In genomic region chr4:105659190-105659589, GRCh38 we compare ENCODE assay signal across 36 cellular contexts.
"Had no signal": no experiment of that assay in that cellular context is flagged by ENCODE, and none has a peak within 500 bp of the region (broad histone marks: within the 10 kb centered on the region; RNA-seq: fewer than 3 reads in every experiment).

No MANE protein-coding gene starts in this region.

- H3K36me3 Mint-ChIP-seq: activated CD4-positive, alpha-beta memory T cell treated with anti-CD3 and anti-CD28 coated beads for 36 hours; activated CD8-positive, alpha-beta memory T cell treated with anti-CD3 and anti-CD28 coated beads, Interleukin-2, amount 10 ng/mL, durations not matched to agents 7 days and 5 days; activated naive CD4-positive, alpha-beta T cell treated with anti-CD3 and anti-CD28 coated beads, Interleukin-2, amount 50 U/mL, for 24 hours; activated naive CD8-positive, alpha-beta T cell treated with anti-CD3 and anti-CD28 coated beads for 36 hours had no signal

- DNase-seq: activated CD4-positive, alpha-beta memory T cell treated with anti-CD3 and anti-CD28 coated beads for 36 hours; activated CD4-positive, alpha-beta T cell treated with anti-CD3 and anti-CD28 coated beads for 36 hours; activated CD4-positive, alpha-beta T cell treated with anti-CD3 and anti-CD28 coated beads, Interleukin-2, amount 10 ng/mL, durations not matched to agents 24 days and 14 days; activated CD4-positive, CD25-positive, alpha-beta regulatory T cell; activated CD4-positive, CD25-positive, alpha-beta regulatory T cell treated with anti-CD3 and anti-CD28 coated beads, Interleukin-2, amount 50 U/mL, for 72 hours; activated CD8-positive, alpha-beta memory T cell treated with anti-CD3 and anti-CD28 coated beads, Interleukin-2, amount 10 ng/mL, durations not matched to agents 7 days and 5 days; activated CD8-positive, alpha-beta memory T cell treated with anti-CD3 and anti-CD28 coated beads, Interleukin-2, amount 50 U/mL, for 4 hours; activated CD8-positive, alpha-beta T cell treated with anti-CD3 and anti-CD28 coated beads, Interleukin-2, amount 10 ng/mL, durations not matched to agents 7 days and 5 days; activated effector memory CD4-positive, alpha-beta T cell treated with anti-CD3 and anti-CD28 coated beads, Interleukin-2, amount 50 U/mL, for 16 hours; activated naive CD4-positive, alpha-beta T cell treated with anti-CD3 and anti-CD28 coated beads for 36 hours; activated naive CD8-positive, alpha-beta T cell treated with anti-CD3 and anti-CD28 coated beads for 36 hours; activated naive CD8-positive, alpha-beta T cell treated with anti-CD3 and anti-CD28 coated beads, Interleukin-2, amount 50 U/mL, for 24 hours; activated T-cell treated with anti-CD3 and anti-CD28 coated beads, Interleukin-2, amount 50 U/mL, for 1 hour; activated T-cell treated with anti-CD3 and anti-CD28 coated beads, Interleukin-2, amount 50 U/mL, for 48 hours; adrenal gland; amygdala; aorta; body of pancreas; central memory CD4-positive, alpha-beta T cell; cerebellar nuclear complex; colonic mucosa; effector CD8-positive, alpha-beta T cell; foreskin fibroblast; head of caudate nucleus; T-helper 1 cell; T-helper 17 cell; T1000 had no signal

- H3K27me3 ChIP-seq: adrenal gland, body of pancreas, colonic mucosa had no signal

- H3K4me1 Mint-ChIP-seq: activated CD4-positive, alpha-beta T cell treated with anti-CD3 and anti-CD28 coated beads for 36 hours; activated CD4-positive, alpha-beta T cell treated with anti-CD3 and anti-CD28 coated beads, Interleukin-2, amount 10 ng/mL, durations not matched to agents 24 days and 14 days; activated naive CD4-positive, alpha-beta T cell treated with anti-CD3 and anti-CD28 coated beads, Interleukin-2, amount 50 U/mL, for 24 hours; activated naive CD8-positive, alpha-beta T cell treated with anti-CD3 and anti-CD28 coated beads for 36 hours; activated naive CD8-positive, alpha-beta T cell treated with anti-CD3 and anti-CD28 coated beads, Interleukin-2, amount 50 U/mL, for 24 hours; T-helper 17 cell had no signal

- H3K27ac Mint-ChIP-seq: activated CD4-positive, alpha-beta memory T cell treated with anti-CD3 and anti-CD28 coated beads for 36 hours; activated CD4-positive, alpha-beta T cell treated with anti-CD3 and anti-CD28 coated beads for 36 hours; activated CD4-positive, alpha-beta T cell treated with anti-CD3 and anti-CD28 coated beads, Interleukin-2, amount 10 ng/mL, durations not matched to agents 24 days and 14 days; activated CD8-positive, alpha-beta memory T cell treated with anti-CD3 and anti-CD28 coated beads, Interleukin-2, amount 10 ng/mL, durations not matched to agents 7 days and 5 days; activated CD8-positive, alpha-beta T cell treated with anti-CD3 and anti-CD28 coated beads, Interleukin-2, amount 10 ng/mL, durations not matched to agents 7 days and 5 days; activated naive CD4-positive, alpha-beta T cell treated with anti-CD3 and anti-CD28 coated beads for 36 hours; activated naive CD4-positive, alpha-beta T cell treated with anti-CD3 and anti-CD28 coated beads, Interleukin-2, amount 50 U/mL, for 24 hours; activated naive CD8-positive, alpha-beta T cell treated with anti-CD3 and anti-CD28 coated beads for 36 hours; activated naive CD8-positive, alpha-beta T cell treated with anti-CD3 and anti-CD28 coated beads, Interleukin-2, amount 50 U/mL, for 24 hours; activated T-helper 1 cell treated with anti-CD3 and anti-CD28 coated beads, Interleukin-12 subunit alpha, Interleukin-12 subunit beta, Interleukin-2, Interleukin-4 antibody, amounts not matched to agents 30 ng/mL and 10 ng/mL and 1 ng/mL, durations not matched to agents 14 hours and 24 hours and 36 hours; activated T-helper 2 cell treated with anti-CD3 and anti-CD28 coated beads, Interferon-gamma antibody, Interleukin-2, Interleukin-4, amounts not matched to agents 10 μg/mL and 5 μg/mL and 100 μg/mL, durations not matched to agents 14 hours and 24 hours and 36 hours; T-helper 17 cell; T-helper 2 cell treated with Interferon-gamma antibody and Interleukin-4, amounts not matched to agents 5 μg/mL and 100 μg/mL, for 36 hours had no signal

- H3K4me3 ChIP-seq: adrenal gland, body of pancreas, cardiac muscle cell, colonic mucosa had no signal

- H3K27ac ChIP-seq: adrenal gland, body of pancreas, cardiac muscle cell, colonic mucosa, epithelial cell of prostate had no signal

- H3K4me1 ChIP-seq: adrenal gland, body of pancreas, colonic mucosa had no signal

- H3K36me3 ChIP-seq: adrenal gland, cardiac muscle cell, colonic mucosa had no signal

- H3K4me3 Mint-ChIP-seq: activated CD4-positive, alpha-beta memory T cell treated with anti-CD3 and anti-CD28 coated beads for 36 hours; activated CD4-positive, alpha-beta T cell treated with anti-CD3 and anti-CD28 coated beads for 36 hours; activated CD4-positive, alpha-beta T cell treated with anti-CD3 and anti-CD28 coated beads, Interleukin-2, amount 10 ng/mL, durations not matched to agents 24 days and 14 days; activated CD8-positive, alpha-beta memory T cell treated with anti-CD3 and anti-CD28 coated beads, Interleukin-2, amount 10 ng/mL, durations not matched to agents 7 days and 5 days; activated CD8-positive, alpha-beta T cell treated with anti-CD3 and anti-CD28 coated beads, Interleukin-2, amount 10 ng/mL, durations not matched to agents 7 days and 5 days; activated naive CD4-positive, alpha-beta T cell treated with anti-CD3 and anti-CD28 coated beads for 36 hours; activated naive CD4-positive, alpha-beta T cell treated with anti-CD3 and anti-CD28 coated beads, Interleukin-2, amount 50 U/mL, for 24 hours; activated naive CD8-positive, alpha-beta T cell treated with anti-CD3 and anti-CD28 coated beads for 36 hours; activated naive CD8-positive, alpha-beta T cell treated with anti-CD3 and anti-CD28 coated beads, Interleukin-2, amount 50 U/mL, for 24 hours; activated T-helper 1 cell treated with anti-CD3 and anti-CD28 coated beads, Interleukin-12 subunit alpha, Interleukin-12 subunit beta, Interleukin-2, Interleukin-4 antibody, amounts not matched to agents 30 ng/mL and 10 ng/mL and 1 ng/mL, durations not matched to agents 14 hours and 24 hours and 36 hours; T-helper 17 cell; T-helper 2 cell treated with Interferon-gamma antibody and Interleukin-4, amounts not matched to agents 5 μg/mL and 100 μg/mL, for 36 hours had no signal

- H3K9me3 Mint-ChIP-seq: activated CD4-positive, alpha-beta memory T cell treated with anti-CD3 and anti-CD28 coated beads for 36 hours; activated CD4-positive, alpha-beta T cell treated with anti-CD3 and anti-CD28 coated beads, Interleukin-2, amount 10 ng/mL, durations not matched to agents 24 days and 14 days; activated naive CD4-positive, alpha-beta T cell treated with anti-CD3 and anti-CD28 coated beads for 36 hours; activated naive CD4-positive, alpha-beta T cell treated with anti-CD3 and anti-CD28 coated beads, Interleukin-2, amount 50 U/mL, for 24 hours; activated naive CD8-positive, alpha-beta T cell treated with anti-CD3 and anti-CD28 coated beads for 36 hours; activated naive CD8-positive, alpha-beta T cell treated with anti-CD3 and anti-CD28 coated beads, Interleukin-2, amount 50 U/mL, for 24 hours; activated T-helper 1 cell treated with anti-CD3 and anti-CD28 coated beads, Interleukin-12 subunit alpha, Interleukin-12 subunit beta, Interleukin-2, Interleukin-4 antibody, amounts not matched to agents 30 ng/mL and 10 ng/mL and 1 ng/mL, durations not matched to agents 14 hours and 24 hours and 36 hours; activated T-helper 2 cell treated with anti-CD3 and anti-CD28 coated beads, Interferon-gamma antibody, Interleukin-2, Interleukin-4, amounts not matched to agents 10 μg/mL and 5 μg/mL and 100 μg/mL, durations not matched to agents 14 hours and 24 hours and 36 hours; T-helper 2 cell treated with Interferon-gamma antibody and Interleukin-4, amounts not matched to agents 5 μg/mL and 100 μg/mL, for 36 hours had no signal

- ATAC-seq: activated CD4-positive, alpha-beta T cell treated with anti-CD3 and anti-CD28 coated beads for 36 hours; activated CD8-positive, alpha-beta memory T cell treated with anti-CD3 and anti-CD28 coated beads, Interleukin-2, amount 10 ng/mL, durations not matched to agents 7 days and 5 days; activated CD8-positive, alpha-beta T cell treated with anti-CD3 and anti-CD28 coated beads, Interleukin-2, amount 10 ng/mL, durations not matched to agents 7 days and 5 days; activated naive CD8-positive, alpha-beta T cell treated with anti-CD3 and anti-CD28 coated beads, Interleukin-2, amount 50 U/mL, for 24 hours; body of pancreas; T-helper 17 cell had no signal

- H3K9me3 ChIP-seq: adrenal gland, body of pancreas, colonic mucosa had no signal

- FAIRE-seq: endometrium, endothelial cell of umbilical vein, frontal cortex had no signal
